ENCODE assay signal across 15 cellular contexts in the genomic region with DNA sequence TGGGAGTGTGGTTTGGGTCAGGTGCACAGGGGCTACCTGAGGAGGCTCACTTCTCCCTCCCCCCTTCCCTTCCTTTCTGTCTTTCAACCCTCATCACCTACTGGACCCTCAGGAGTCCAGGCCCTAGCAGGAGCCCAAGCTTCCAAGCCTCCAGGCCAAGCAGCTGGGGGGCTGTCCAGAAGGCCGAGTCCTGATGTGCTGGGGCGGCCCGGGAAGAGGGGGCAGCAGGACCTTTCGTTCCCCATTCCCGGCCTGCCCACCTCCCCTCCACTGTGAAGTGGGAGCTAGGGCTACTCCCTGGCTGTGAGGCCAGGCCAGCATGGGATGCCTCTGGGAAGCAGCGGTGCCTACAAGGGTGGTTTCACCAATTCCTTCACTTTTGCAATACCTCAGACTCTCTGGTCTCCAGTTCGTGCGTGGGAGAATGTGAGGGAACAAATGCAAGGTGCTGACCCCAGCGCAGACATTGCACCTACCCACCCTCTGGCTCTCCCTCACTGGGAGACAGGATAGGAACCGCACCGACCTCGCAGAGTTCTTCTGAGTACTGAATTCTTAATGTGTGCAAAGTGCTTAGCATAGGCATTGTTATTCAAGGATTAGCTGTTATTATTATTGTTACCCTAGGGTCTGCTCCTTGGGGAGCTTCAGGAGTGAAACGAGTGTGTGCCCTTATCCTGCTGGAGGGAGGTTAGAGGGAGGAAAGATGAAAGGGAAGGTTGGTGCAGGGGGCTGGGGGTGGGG. TPM values are rescaled to one million over a fixed set of nuclear protein-coding genes. Genes with fewer than 3 reads are reported as not detected.
DNase-seq lines count a peak whose midpoint lies in the region; ATAC-seq and TF ChIP-seq lines count a peak whose summit lies in the region.
"Had no signal": no experiment of that assay in that cellular context is flagged by ENCODE, and none has a peak within 500 bp of the region (broad histone marks: within the 10 kb centered on the region; RNA-seq: fewer than 3 reads in every experiment).

No MANE protein-coding gene starts in this region.

- H3K4me1 Mint-ChIP-seq in activated T-cell treated with anti-CD3 and anti-CD28 coated beads, Interleukin-2, amount 50 U/mL, for 72 hours (ENCODE audit: low read depth): peaks cover 16% of the 10 kb centered on the region

- POLR2A ChIA-PET in BJ (lab: Charles Lee): interaction anchor here (0.7 kb wide), 1 partner anchor 14 kb away, joined by 3 read pairs; no protein-coding TSS in a partner anchor

- H3K27ac Mint-ChIP-seq in activated T-cell treated with anti-CD3 and anti-CD28 coated beads, Interleukin-2, amount 50 U/mL, for 72 hours: no peak overlapping the region
- H3K27ac Mint-ChIP-seq: CD4-positive, CD25-positive, alpha-beta regulatory T cell had no signal

- TF ChIP-seq CTCF in BJ (IDR thresholded peaks at IDR 0.05; ENCODE audit: insufficient read depth, low read depth, low read length) (no peak), hepatocyte (IDR thresholded peaks at IDR 0.05; ENCODE audit: poor library complexity) (no peak)

- H3K27me3 ChIP-seq in BJ (ENCODE audit: control insufficient read depth, insufficient read depth, low read length): peaks cover 3% of the 10 kb centered on the region
- H3K27me3 ChIP-seq in adipocyte (replicated peaks; ENCODE audit: control insufficient read depth, insufficient read depth, low read length): peaks cover 8% of the 10 kb centered on the region
- no peaks in the 10 kb centered on the region for H3K27me3 ChIP-seq in hepatocyte
- no peaks in the 10 kb centered on the region for H3K27me3 ChIP-seq in rectal smooth muscle tissue (ENCODE audit: control insufficient read depth, insufficient read depth, low read length)
- H3K27me3 ChIP-seq: thyroid gland had no signal

- H3K9me3 ChIP-seq in adipocyte (ENCODE audit: control insufficient read depth, low read length) (no peaks in the 10 kb centered on the region), hepatocyte (ENCODE audit: low read depth) (no peaks in the 10 kb centered on the region)
- H3K9me3 ChIP-seq: thyroid gland had no signal

- H3K9me3 Mint-ChIP-seq in activated T-cell treated with anti-CD3 and anti-CD28 coated beads, Interleukin-2, amount 50 U/mL, for 72 hours: no peaks in the 10 kb centered on the region

- no peaks in the 10 kb centered on the region for H3K36me3 Mint-ChIP-seq in activated T-cell treated with anti-CD3 and anti-CD28 coated beads, Interleukin-2, amount 50 U/mL, for 72 hours (ENCODE audit: insufficient read depth in 2 of 2)
- H3K36me3 Mint-ChIP-seq: CD4-positive, CD25-positive, alpha-beta regulatory T cell had no signal

- H3K9me2 ChIP-seq in hepatocyte (replicated peaks; ENCODE audit: insufficient read depth): no peaks in the 10 kb centered on the region

- peaks cover 64% of the 10 kb centered on the region for H3K79me2 ChIP-seq in hepatocyte

- CTCF ChIA-PET in BJ (lab: Yijun Ruan, JAX): interaction anchor here (1.0 to 2.8 kb wide), 4 partner anchors 97 to 244 kb away, joined by 3 to 20 read pairs (median 6); no protein-coding TSS in a partner anchor

- no peak overlapping the region for H3K4me3 Mint-ChIP-seq in activated T-cell treated with anti-CD3 and anti-CD28 coated beads, Interleukin-2, amount 50 U/mL, for 72 hours

- H3K4me3 ChIP-seq in BJ (ENCODE audit: low read depth, low read length) (peak overlapping the region; percentile 71; the same call in 1 of the 2 replicates), adipocyte (ENCODE audit: low read length) (peak overlapping the region; percentile 61), hepatocyte (no peak overlapping the region), rectal smooth muscle tissue (ENCODE audit: low read length) (peak overlapping the region; percentile 49)
- H3K4me3 ChIP-seq: thyroid gland had no signal

- no peak overlapping the region for H2AFZ ChIP-seq in hepatocyte

- WGBS in hepatocyte (ENCODE audit: low lambda C conversion rate, missing lambda C conversion rate): 49% methylated on average over 13 of the region's 13 CpGs

- peak overlapping the region; percentile 63 for H3K27ac ChIP-seq in hepatocyte
- H3K27ac ChIP-seq in rectal smooth muscle tissue (ENCODE audit: low read depth, low read length): no peak overlapping the region

- DNase-seq in BJ (ENCODE audit: low read depth): no peak
- no peak for DNase-seq in adipocyte (ENCODE audit: low read depth)
- no peak for DNase-seq in hepatocyte (ENCODE audit: low spot score)
- DNase-seq in activated T-cell treated with anti-CD3 and anti-CD28 coated beads, Interleukin-2, amount 50 U/mL, for 72 hours: no peak
- DNase-seq in COLO829 (ENCODE audit: low spot score): no peak
- DNase-seq: CD4-positive, CD25-positive, alpha-beta regulatory T cell; KG1; NCI-H2029; T-helper 9 cell; thyroid gland had no signal

- H3K36me3 ChIP-seq in BJ (ENCODE audit: control insufficient read depth, insufficient read depth, low read length) (no peaks in the 10 kb centered on the region), adipocyte (ENCODE audit: control insufficient read depth, insufficient read depth, low read length, severe bottlenecking) (no peaks in the 10 kb centered on the region), hepatocyte (replicated peaks; ENCODE audit: insufficient read depth, low read depth) (no peaks in the 10 kb centered on the region), rectal smooth muscle tissue (ENCODE audit: control insufficient read depth, insufficient read depth, low read length) (no peaks in the 10 kb centered on the region)
- H3K36me3 ChIP-seq: thyroid gland had no signal

- peaks cover 56% of the 10 kb centered on the region for H3K27me3 Mint-ChIP-seq in activated T-cell treated with anti-CD3 and anti-CD28 coated beads, Interleukin-2, amount 50 U/mL, for 72 hours (ENCODE audit: low read depth)

- H3K9ac ChIP-seq in adipocyte (ENCODE audit: low read length) (no peak overlapping the region), rectal smooth muscle tissue (ENCODE audit: low read length) (no peak overlapping the region)

- peak overlapping the region; percentile 98 for H3K4me2 ChIP-seq in hepatocyte

- no peak for ATAC-seq in activated T-cell treated with anti-CD3 and anti-CD28 coated beads, Interleukin-2, amount 50 U/mL, for 72 hours (replicated peaks in 1 of 2)
- ATAC-seq in GM19467 (IDR thresholded peaks at IDR 0.05; ENCODE audit: unreplicated experiment) (no peak), HG03108 (IDR thresholded peaks at IDR 0.05; ENCODE audit: unreplicated experiment) (no peak)

- H3K4me1 ChIP-seq in adipocyte (ENCODE audit: control insufficient read depth, insufficient read depth, low read length) (peaks cover 36% of the 10 kb centered on the region), hepatocyte (ENCODE audit: insufficient read depth) (peaks cover 42% of the 10 kb centered on the region), rectal smooth muscle tissue (ENCODE audit: control insufficient read depth, insufficient read depth, low read length) (peaks cover 35% of the 10 kb centered on the region)

- peaks cover 31% of the 10 kb centered on the region for H4K20me1 ChIP-seq in hepatocyte (ENCODE audit: insufficient read depth, poor library complexity, severe bottlenecking)

RNA-seq across cellular contexts. Expression of a gene that starts 2.5 kb away (rescaled TPM):
- polyA plus RNA-seq in BJ (2011; rRNA removed) (1.1 and 3.3 TPM in 2 replicates), hepatocyte (21.2 and 22.0 TPM in 2 replicates)
- polyA minus RNA-seq in BJ (2011; rRNA and poly(A)+ RNA removed): 4.1 and 5.9 TPM in 2 replicates
- total RNA-seq in hepatocyte: 5.2 and 11.0 TPM in 2 replicates
- under 1 TPM; 0.12 to 0.50 TPM for total RNA-seq in activated T-cell treated with anti-CD3 and anti-CD28 coated beads, Interleukin-2, amount 50 U/mL, for 72 hours
- total RNA-seq: activated CD8-positive, alpha-beta memory T cell treated with anti-CD3 and anti-CD28 coated beads for 36 hours; CD4-positive, CD25-positive, alpha-beta regulatory T cell; pulmonary artery endothelial cell had no signal
- polyA plus RNA-seq: CD4-positive, CD25-positive, alpha-beta regulatory T cell had no signal
